14 cellular contexts compared by ENCODE assay signal in the genomic region with DNA sequence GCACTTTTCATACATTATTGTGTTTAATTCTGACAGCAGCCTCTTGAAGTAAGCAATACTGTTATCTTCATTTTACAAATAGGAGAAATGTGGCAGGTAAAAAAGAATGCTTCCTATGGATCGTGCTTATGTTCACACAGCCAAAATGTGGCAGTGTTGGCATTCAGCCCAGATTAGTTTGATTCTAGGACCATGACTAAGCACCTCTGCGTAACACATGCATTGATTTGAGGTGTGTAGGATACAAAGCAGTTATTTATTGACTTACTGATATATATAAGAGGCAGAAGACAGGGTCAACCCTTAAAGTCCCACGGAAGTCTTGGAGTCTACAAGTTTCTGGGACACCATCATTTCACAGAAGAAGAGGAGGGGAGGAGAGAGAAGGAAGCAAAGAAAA.
A peak's percentile ranks its signal among the peaks of the same experiment; 100 is the strongest.
DNase-seq lines count a peak whose midpoint lies in the region; TF ChIP-seq lines count a peak whose summit lies in the region.
"Had no signal": no experiment of that assay in that cellular context is flagged by ENCODE, and none has a peak within 500 bp of the region (broad histone marks: within the 10 kb centered on the region; RNA-seq: fewer than 3 reads in every experiment).

No MANE protein-coding gene starts in this region.

- H4K12ac ChIP-seq in trophoblast cell (ENCODE audit: low read depth, low read length): no peak overlapping the region

- H3K14ac ChIP-seq in trophoblast cell (ENCODE audit: low read length): no peak overlapping the region

- H3K4ac ChIP-seq in trophoblast cell (ENCODE audit: low read depth, low read length): no peak overlapping the region

- no peak overlapping the region for H2AK5ac ChIP-seq in trophoblast cell (ENCODE audit: low read length)

- H2BK120ac ChIP-seq in trophoblast cell (ENCODE audit: insufficient read depth, low read length, poor library complexity): no peak overlapping the region

- H3K9ac ChIP-seq in trophoblast cell (ENCODE audit: low read length): no peak overlapping the region
- H3K9ac ChIP-seq: BLaER1 treated with 17β-estradiol and CSF1 and Interleukin-3, amounts not matched to agents 10 nM and 100 nM had no signal

- H3K4me1 ChIP-seq in trophoblast cell (ENCODE audit: control insufficient read depth in 1 of 2, insufficient read depth in 2 of 2, low read length in 2 of 2): no peaks in the 10 kb centered on the region

- no peak overlapping the region for H2BK12ac ChIP-seq in trophoblast cell (ENCODE audit: low read length)

- H3K27me3 ChIP-seq in trophoblast cell (ENCODE audit: insufficient read depth, low read length): no peaks in the 10 kb centered on the region
- H3K27me3 ChIP-seq: BLaER1 treated with 17β-estradiol and CSF1 and Interleukin-3, amounts not matched to agents 10 nM and 100 nM; neutrophil had no signal

- H4K8ac ChIP-seq in trophoblast cell (ENCODE audit: low read depth, low read length): no peak overlapping the region

- no peaks in the 10 kb centered on the region for H3K36me3 ChIP-seq in trophoblast cell (ENCODE audit: control insufficient read depth in 1 of 2, insufficient read depth in 2 of 2, low read length in 2 of 2)
- H3K36me3 ChIP-seq: BLaER1 treated with 17β-estradiol and CSF1 and Interleukin-3, amounts not matched to agents 10 nM and 100 nM; neutrophil had no signal

- no peak overlapping the region for H3K4me2 ChIP-seq in trophoblast cell (ENCODE audit: low read length)
- H3K4me2 ChIP-seq: BLaER1 treated with 17β-estradiol and CSF1 and Interleukin-3, amounts not matched to agents 10 nM and 100 nM had no signal

- H3K79me1 ChIP-seq in trophoblast cell (ENCODE audit: low read length): no peaks in the 10 kb centered on the region

- H3K27ac ChIP-seq in trophoblast cell (ENCODE audit: low read depth, low read length): no peak overlapping the region
- H3K27ac ChIP-seq: BLaER1 treated with 17β-estradiol and CSF1 and Interleukin-3, amounts not matched to agents 10 nM and 100 nM; neutrophil had no signal

- no peak overlapping the region for H2AFZ ChIP-seq in trophoblast cell (ENCODE audit: insufficient read depth, low read length, poor library complexity)

- TF ChIP-seq CTCF in HFF-Myc (IDR thresholded peaks at IDR 0.05; ENCODE audit: low read depth, low read length, missing control alignments): no peak
- no peak for TF ChIP-seq CTCF in foreskin fibroblast (IDR thresholded peaks at IDR 0.05; ENCODE audit: low read depth, low read length)

- H3K18ac ChIP-seq in trophoblast cell (ENCODE audit: low read length): no peak overlapping the region

- no peak overlapping the region for H3K23ac ChIP-seq in trophoblast cell (ENCODE audit: low read length)

- no CpG with 5 or more reads among the region's 3 CpGs for WGBS in trophoblast cell (ENCODE audit: extremely low coverage, insufficient coverage, insufficient read length)

- no peak overlapping the region for H3K4me3 ChIP-seq in HFF-Myc (replicated peaks; ENCODE audit: low read depth, low read length)
- H3K4me3 ChIP-seq in foreskin fibroblast (ENCODE audit: low read depth in 1 of 2, low read length in 2 of 2): no peak overlapping the region
- no peak overlapping the region for H3K4me3 ChIP-seq in trophoblast cell (ENCODE audit: low read depth, low read length)
- H3K4me3 ChIP-seq: BLaER1 treated with 17β-estradiol and CSF1 and Interleukin-3, amounts not matched to agents 10 nM and 100 nM had no signal

- no peak overlapping the region for H2BK5ac ChIP-seq in trophoblast cell (ENCODE audit: low read depth, low read length, poor library complexity)

- peak; percentile 33 for DNase-seq in ACHN
- peak; percentile 77 for DNase-seq in HFF-Myc (ENCODE audit: extremely low read depth, low read depth)
- peak; percentile 10 for DNase-seq in SHP77 treated with DMSO at 0.1 percent for 48 hours (lab: John Stamatoyannopoulos, UW)
- DNase-seq in foreskin fibroblast: peak; percentile 62 to 73
- no peak for DNase-seq in trophoblast cell
- no peak for DNase-seq in stimulated activated CD8-positive, alpha-beta memory T cell treated with anti-CD3 and anti-CD28 coated beads, Interleukin-4, amount 100 ng/mL, for 48 hours
- no peak for DNase-seq in SIG-M5 treated with dmso at 0.1 percent for 504 hours (lab: John Stamatoyannopoulos, UW; ENCODE audit: unreplicated experiment)
- DNase-seq in NCI-H226: no peak
- DNase-seq: activated CD4-positive, CD25-positive, alpha-beta regulatory T cell; activated T-cell treated with anti-CD3 and anti-CD28 coated beads for 4 hours; amniotic stem cell; effector memory CD8-positive, alpha-beta T cell had no signal

- H3K9me3 ChIP-seq in trophoblast cell (ENCODE audit: insufficient read depth, low read depth, low read length): no peaks in the 10 kb centered on the region
- H3K9me3 ChIP-seq: BLaER1 treated with 17β-estradiol and CSF1 and Interleukin-3, amounts not matched to agents 10 nM and 100 nM; neutrophil had no signal

- no peak overlapping the region for H4K91ac ChIP-seq in trophoblast cell (ENCODE audit: low read depth, low read length)

- no peaks in the 10 kb centered on the region for H3K79me2 ChIP-seq in trophoblast cell (ENCODE audit: control insufficient read depth, insufficient read depth, low read length, poor library complexity)

- in situ Hi-C loops in ACHN (cut with HindIII; ENCODE audit: low pct_ligation_motif_present, low pct_unique_long_range_greater_than_20kb, low sequenced_read_pairs): no loop called here

Comparison
In these comparisons a context has a peak if more than half of its experiments do, and no peak if none do; other contexts are left out.
1. DNase-seq: peak in ACHN (single experiment), HFF-Myc (single experiment), SHP77 treated with DMSO at 0.1 percent for 48 hours (single experiment) and foreskin fibroblast (2 of 2); none in trophoblast cell (0 of 2), stimulated activated CD8-positive, alpha-beta memory T cell treated with anti-CD3 and anti-CD28 coated beads, Interleukin-4, amount 100 ng/mL, for 48 hours (single experiment), SIG-M5 treated with dmso at 0.1 percent for 504 hours (single experiment) and NCI-H226 (single experiment).